ENCODE assay signal across 11 cellular contexts in the genomic region with DNA sequence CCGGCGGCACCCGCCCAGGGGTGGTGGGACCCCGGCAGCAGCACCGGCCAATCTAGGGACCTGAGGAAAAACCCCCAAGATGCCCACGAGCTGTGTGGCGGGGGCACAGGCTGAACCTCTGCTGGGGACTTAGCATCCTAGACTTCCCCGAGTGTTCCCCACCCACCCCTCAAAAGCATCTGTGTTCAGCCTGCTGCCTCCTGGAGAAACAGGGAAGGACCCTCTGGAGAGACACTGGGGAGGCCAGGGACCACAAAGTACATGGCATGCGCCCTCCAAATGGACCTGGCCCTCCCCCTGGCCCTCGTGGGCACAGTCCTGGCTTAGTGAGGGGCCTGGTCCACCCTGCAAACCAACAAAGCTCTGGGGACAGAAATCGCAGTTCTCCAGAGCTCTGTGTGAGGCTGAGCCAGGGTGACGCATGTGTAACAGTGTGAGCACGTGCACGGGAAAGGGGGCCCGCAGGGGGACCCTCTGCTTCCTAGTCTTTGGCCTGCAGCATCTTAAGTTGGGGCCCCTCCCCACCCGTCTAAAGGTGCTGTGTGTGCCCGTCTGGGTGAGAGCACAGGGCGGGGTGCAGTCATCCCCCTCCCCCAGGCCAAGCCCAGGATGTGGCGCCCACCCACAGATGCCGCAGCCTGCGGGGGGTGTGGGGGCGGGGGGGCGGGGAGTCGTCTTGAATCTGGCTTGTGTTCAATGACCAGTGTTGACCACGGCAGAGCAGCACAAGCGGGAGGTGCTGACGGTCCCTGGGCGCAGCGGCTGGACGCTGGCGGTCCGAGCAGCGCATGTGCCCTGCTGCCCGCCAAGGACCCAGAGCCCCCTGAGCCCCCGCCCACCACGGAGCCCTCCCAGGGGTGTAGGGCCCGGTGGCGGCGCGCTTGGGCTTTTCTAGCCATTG. TPM values are rescaled to one million over a fixed set of nuclear protein-coding genes. Genes with fewer than 3 reads are reported as not detected.
DNase-seq lines count a peak whose midpoint lies in the region; ATAC-seq and TF ChIP-seq lines count a peak whose summit lies in the region.
"Had no signal": no experiment of that assay in that cellular context is flagged by ENCODE, and none has a peak within 500 bp of the region (broad histone marks: within the 10 kb centered on the region; RNA-seq: fewer than 3 reads in every experiment).

No MANE protein-coding gene starts in this region.

- no peak overlapping the region for H3K4ac ChIP-seq in trophoblast cell (ENCODE audit: low read depth, low read length)

- H3K18ac ChIP-seq in trophoblast cell (ENCODE audit: low read length) = no peak overlapping the region

- no peak overlapping the region for H2BK5ac ChIP-seq in trophoblast cell (ENCODE audit: low read depth, low read length, poor library complexity)

- ATAC-seq in body of pancreas = peak; percentile 5

- no peak overlapping the region for H3K14ac ChIP-seq in trophoblast cell (ENCODE audit: low read length)

- no peak overlapping the region for H3K4me3 ChIP-seq in Jurkat, Clone E6-1 (ENCODE audit: low read length)
- no peak overlapping the region for H3K4me3 ChIP-seq in body of pancreas
- H3K4me3 ChIP-seq in trophoblast cell (ENCODE audit: low read depth, low read length) = no peak overlapping the region
- H3K4me3 ChIP-seq: mucosa of descending colon had no signal

- H3K36me3 ChIP-seq in ES-I3 (ENCODE audit: insufficient read depth, low read length) (no peaks in the 10 kb centered on the region), body of pancreas (replicated peaks in 1 of 2; ENCODE audit: insufficient read depth in 1 of 2, low read depth in 2 of 2) (no peaks in the 10 kb centered on the region), trophoblast cell (ENCODE audit: control insufficient read depth in 1 of 2, insufficient read depth in 2 of 2, low read length in 2 of 2) (no peaks in the 10 kb centered on the region)

- no peak overlapping the region for H2AK5ac ChIP-seq in trophoblast cell (ENCODE audit: low read length)

- H3K79me1 ChIP-seq in trophoblast cell (ENCODE audit: low read length) = no peaks in the 10 kb centered on the region

- H3K27ac ChIP-seq in body of pancreas (no peak overlapping the region), trophoblast cell (ENCODE audit: low read depth, low read length) (no peak overlapping the region)

- DNase-seq in Jurkat, Clone E6-1 (ENCODE audit: low read depth, low spot score) = peak; percentile 11
- DNase-seq in body of pancreas = no peak
- no peak for DNase-seq in trophoblast cell
- no peak for DNase-seq in ureter (ENCODE audit: low spot score)
- DNase-seq in foreskin melanocyte = no peak
- DNase-seq in NCI-H2081 (lab: John Stamatoyannopoulos, UW) = no peak
- DNase-seq in hypothalamus (lab: John Stamatoyannopoulos, UW) = no peak

- peak overlapping the region; percentile 56 for H3K9ac ChIP-seq in ES-I3 (ENCODE audit: low read depth, low read length)
- no peak overlapping the region for H3K9ac ChIP-seq in trophoblast cell (ENCODE audit: low read length)

- TF ChIP-seq POLR2A in body of pancreas (IDR thresholded peaks at IDR 0.05) = no peak

- H3K9me3 ChIP-seq in ES-I3 (ENCODE audit: control insufficient read depth, insufficient read depth, low read length) = no peaks in the 10 kb centered on the region
- H3K9me3 ChIP-seq in body of pancreas = no peaks in the 10 kb centered on the region
- H3K9me3 ChIP-seq in trophoblast cell (ENCODE audit: insufficient read depth, low read depth, low read length) = peaks cover 4% of the 10 kb centered on the region
- H3K9me3 ChIP-seq: mucosa of descending colon had no signal

- H3K27me3 ChIP-seq in body of pancreas (peaks cover 0 to 8% of the 10 kb centered on the region in 2 donors), trophoblast cell (ENCODE audit: insufficient read depth, low read length) (no peaks in the 10 kb centered on the region)

- intact Hi-C loops in body of pancreas (cut with DNase I) = loop anchor here (10.0 kb wide), 1 partner anchor 423 kb away; no protein-coding TSS in a partner anchor

- 16 to 90% methylated on average over 2 to 40 of the region's 40 CpGs for WGBS in body of pancreas, 2 donors
- no CpG with 5 or more reads among the region's 40 CpGs for WGBS in trophoblast cell (ENCODE audit: extremely low coverage, insufficient coverage, insufficient read length)

- H4K12ac ChIP-seq in trophoblast cell (ENCODE audit: low read depth, low read length) = no peak overlapping the region

- H3K23ac ChIP-seq in trophoblast cell (ENCODE audit: low read length) = no peak overlapping the region

- no peak overlapping the region for H2AFZ ChIP-seq in trophoblast cell (ENCODE audit: insufficient read depth, low read length, poor library complexity)

- H3K4me2 ChIP-seq in trophoblast cell (ENCODE audit: low read length) = peak overlapping the region; percentile 56

- no peak overlapping the region for H2BK12ac ChIP-seq in trophoblast cell (ENCODE audit: low read length)

- H3K4me1 ChIP-seq in ES-I3 (ENCODE audit: insufficient read depth, low read length) (no peaks in the 10 kb centered on the region), body of pancreas (peaks cover 14% of the 10 kb centered on the region), trophoblast cell (ENCODE audit: control insufficient read depth in 1 of 2, insufficient read depth in 2 of 2, low read length in 2 of 2) (peaks cover 3 to 5% of the 10 kb centered on the region in 2 experiments)

- no peaks in the 10 kb centered on the region for H3K79me2 ChIP-seq in trophoblast cell (ENCODE audit: control insufficient read depth, insufficient read depth, low read length, poor library complexity)

- no peak overlapping the region for H2BK120ac ChIP-seq in trophoblast cell (ENCODE audit: insufficient read depth, low read length, poor library complexity)

- H4K91ac ChIP-seq in trophoblast cell (ENCODE audit: low read depth, low read length) = no peak overlapping the region

- H4K8ac ChIP-seq in trophoblast cell (ENCODE audit: low read depth, low read length) = no peak overlapping the region

- TF ChIP-seq CTCF in body of pancreas (IDR thresholded peaks at IDR 0.05) = no peak

RNA-seq across cellular contexts. Expression of gene KCNT1, which starts 0.7 kb away (rescaled TPM):
- polyA plus RNA-seq in Jurkat, Clone E6-1 (2012; ENCODE audit: insufficient read depth, insufficient read length) = not detected
- total RNA-seq in body of pancreas (under 1 TPM; under 0.01 TPM), ureter (0.83 TPM)
- 0.05 and 0.06 TPM in 2 replicates for polyA plus RNA-seq in trophoblast cell (2013)
- total RNA-seq: fibroblast of villous mesenchyme, M059J had no signal

RNA-seq across cellular contexts. Expression of gene SOHLH1, which starts 2.0 kb away (rescaled TPM):
- not detected for polyA plus RNA-seq in Jurkat, Clone E6-1 (2012; ENCODE audit: insufficient read depth, insufficient read length)
- total RNA-seq in body of pancreas = not detected
- 0.04 and 0.06 TPM in 2 replicates for polyA plus RNA-seq in trophoblast cell (2013)
- total RNA-seq in ureter = not detected
- total RNA-seq: fibroblast of villous mesenchyme, M059J, mucosa of descending colon had no signal

RNA-seq across cellular contexts. Expression of gene LCN9, which starts 38.2 kb away (rescaled TPM):
- polyA plus RNA-seq in Jurkat, Clone E6-1 (2012; ENCODE audit: insufficient read depth, insufficient read length) = not detected
- total RNA-seq in body of pancreas = not detected
- 0.32 and 0.67 TPM in 2 replicates for polyA plus RNA-seq in trophoblast cell (2013)
- not detected for total RNA-seq in ureter
- total RNA-seq: fibroblast of villous mesenchyme, M059J, mucosa of descending colon had no signal
